Comparison of ENCODE assay signal across 1 cellular context in genomic region chr6:26414281-26414680, GRCh38.
TF ChIP-seq lines count a peak whose summit lies in the region.

No MANE protein-coding gene starts in this region.

TF ChIP-seq in K562, 482 proteins besides CTCF, POLR2A, EP300 and RAD21 (continued from another document):
- no peak for TF ChIP-seq CREB3 (tag; conservative IDR thresholded peaks at IDR 0.05; ENCODE audit: low read depth)
- no peak for TF ChIP-seq RB1 (IDR thresholded peaks at IDR 0.05; ENCODE audit: low read depth)
- 0 out of 2 replicates have a peak, but pooled peaks have one; percentile 3 for TF ChIP-seq ATF4 (CRISPR knock-in tag; IDR thresholded peaks at IDR 0.05)
- TF ChIP-seq ZNF584 (CRISPR knock-in tag; IDR thresholded peaks at IDR 0.05; ENCODE audit: low read depth) = no peak
- peak; percentile 27; the same call in 1 of the 2 replicates for TF ChIP-seq TOE1 (IDR thresholded peaks at IDR 0.05; ENCODE audit: borderline replicate concordance)
- no peak for TF ChIP-seq TOE1 (CRISPR knock-in tag; IDR thresholded peaks at IDR 0.05; ENCODE audit: borderline replicate concordance, low read depth)
- TF ChIP-seq U2AF1 (optimal IDR thresholded peaks at IDR 0.05; ENCODE audit: low read depth, low read length) = no peak
- 0 out of 2 replicates have a peak, but pooled peaks have one; percentile 20 for TF ChIP-seq ZNF165 (CRISPR knock-in tag; IDR thresholded peaks at IDR 0.05; ENCODE audit: borderline replicate concordance)
- no peak for TF ChIP-seq ZHX1 (conservative IDR thresholded peaks at IDR 0.05; ENCODE audit: low read length)
- TF ChIP-seq FOS (IDR thresholded peaks at IDR 0.05; ENCODE audit: extremely low read depth, insufficient read length) = no peak
- peak in 1 of 2 experiments; percentile 40; a peak in 1 of 4 replicates for TF ChIP-seq TEAD1 (CRISPR knock-in tag; IDR thresholded peaks at IDR 0.05)
- TF ChIP-seq BCOR (IDR thresholded peaks at IDR 0.05) = no peak
- no peak for TF ChIP-seq SRSF3 (IDR thresholded peaks at IDR 0.05; ENCODE audit: insufficient read depth, low read length)
- TF ChIP-seq CBFB (CRISPR knock-in tag; IDR thresholded peaks at IDR 0.05) = no peak
- 0 out of 2 replicates have a peak, but pooled peaks have one; percentile 30 for TF ChIP-seq ADNP (tag; IDR thresholded peaks at IDR 0.05)
- TF ChIP-seq ZNF57 (CRISPR knock-in tag; IDR thresholded peaks at IDR 0.05) = no peak
- no peak for TF ChIP-seq HLTF (IDR thresholded peaks at IDR 0.05)
- TF ChIP-seq ZNF274 (IDR thresholded peaks at IDR 0.05; ENCODE audit: borderline replicate concordance, low read depth, low read length) = no peak
- TF ChIP-seq MITF (IDR thresholded peaks at IDR 0.05) = no peak
- TF ChIP-seq USF2 (CRISPR knock-in tag; IDR thresholded peaks at IDR 0.05) = 0 out of 2 replicates have a peak, but pooled peaks have one; percentile 11
- no peak for TF ChIP-seq HBP1 (CRISPR knock-in tag; IDR thresholded peaks at IDR 0.05)
- TF ChIP-seq TEAD4 (IDR thresholded peaks at IDR 0.05; ENCODE audit: low read length) = 0 out of 2 replicates have a peak, but pooled peaks have one; percentile 26
- TF ChIP-seq TEAD4 (CRISPR knock-in tag; IDR thresholded peaks at IDR 0.05; ENCODE audit: borderline replicate concordance) = no peak
- no peak for TF ChIP-seq MIER1 (IDR thresholded peaks at IDR 0.05; ENCODE audit: low read depth)
- no peak for TF ChIP-seq KAT2B (IDR thresholded peaks at IDR 0.05; ENCODE audit: low read depth, low read length)
- no peak for TF ChIP-seq CGGBP1 (CRISPR knock-in tag; IDR thresholded peaks at IDR 0.05)
- TF ChIP-seq TCF3 (CRISPR knock-in tag; IDR thresholded peaks at IDR 0.05) = 0 out of 2 replicates have a peak, but pooled peaks have one; percentile 29
- no peak for TF ChIP-seq E2F4 (CRISPR knock-in tag; IDR thresholded peaks at IDR 0.05; ENCODE audit: low read depth)
- TF ChIP-seq RBFOX2 (IDR thresholded peaks at IDR 0.05; ENCODE audit: low read depth, low read length) = no peak
- TF ChIP-seq TAL1 (IDR thresholded peaks at IDR 0.05) = peak; percentile 38
- peak; percentile 65 for TF ChIP-seq BHLHE40 (IDR thresholded peaks at IDR 0.05; ENCODE audit: low read length)
- no peak for TF ChIP-seq ZNF277 (CRISPR knock-in tag; IDR thresholded peaks at IDR 0.05; ENCODE audit: borderline replicate concordance)
- 0 out of 2 replicates have a peak, but pooled peaks have one; percentile 50 for TF ChIP-seq ZNF766 (CRISPR knock-in tag; conservative IDR thresholded peaks at IDR 0.05)
